In genomic region chr7:38660427-38661099, GRCh38 we compare ENCODE assay signal across 8 cellular contexts. TPM values are rescaled to one million over a fixed set of nuclear protein-coding genes. Genes with fewer than 3 reads are reported as not detected.
DNase-seq lines count a peak whose midpoint lies in the region; ATAC-seq, FAIRE-seq and TF ChIP-seq lines count a peak whose summit lies in the region.

No MANE protein-coding gene starts in this region.

- peak; percentile 80 for TF ChIP-seq CTCF in DND-41 (IDR thresholded peaks at IDR 0.05; ENCODE audit: borderline replicate concordance, extremely low read depth, low read length, poor library complexity, severe bottlenecking)

- H3K4me1 ChIP-seq in DND-41 (ENCODE audit: insufficient read depth, low read length): no peaks in the 10 kb centered on the region

- H3K9me3 ChIP-seq in DND-41 (ENCODE audit: insufficient read depth, low read length, severe bottlenecking): no peaks in the 10 kb centered on the region

- H3K4me2 ChIP-seq in DND-41 (ENCODE audit: insufficient read depth, low read length): no peak overlapping the region

- no peak overlapping the region for H3K4me3 ChIP-seq in DND-41 (ENCODE audit: low read depth in 1 of 2, low read length in 2 of 2)

- H3K27ac ChIP-seq in DND-41 (ENCODE audit: low read length): no peak overlapping the region

- H3K79me2 ChIP-seq in DND-41 (ENCODE audit: insufficient read depth, low read length): no peaks in the 10 kb centered on the region

- H2AFZ ChIP-seq in DND-41 (ENCODE audit: low read depth, low read length): no peak overlapping the region

- ATAC-seq in DND-41 (ENCODE audit: insufficient read depth, low read depth) (peak; percentile 74), GM19452 (IDR thresholded peaks at IDR 0.05; ENCODE audit: unreplicated experiment) (peak; percentile 70), GM21786 (IDR thresholded peaks at IDR 0.05; ENCODE audit: unreplicated experiment) (no peak)

- no peaks in the 10 kb centered on the region for H3K27me3 ChIP-seq in DND-41 (ENCODE audit: insufficient read depth, low read length, poor library complexity)

- no peaks in the 10 kb centered on the region; the same call in 1 of the 2 replicates for H4K20me1 ChIP-seq in DND-41 (ENCODE audit: insufficient read depth, low read length)

- no peak overlapping the region for H3K9ac ChIP-seq in DND-41 (ENCODE audit: low read depth, low read length)

- no peaks in the 10 kb centered on the region for H3K36me3 ChIP-seq in DND-41 (ENCODE audit: insufficient read depth, low read length)

- DNase-seq in DND-41 (peak; percentile 31), HuH-7 (ENCODE audit: low spot score) (peak; percentile 44), RCC 7860 (ENCODE audit: low spot score) (peak; percentile 49), dermis microvascular lymphatic vessel endothelial cell (ENCODE audit: low read depth in 2 of 2) (peak; percentile 3 to 39), myocyte (ENCODE audit: low read depth) (peak; percentile 41), 8988T (no peak)

- FAIRE-seq in RCC 7860 (lab: Jason Lieb, UNC): no peak

RNA-seq across cellular contexts. Expression of gene AMPH, which starts 29.4 kb away (rescaled TPM):
- total RNA-seq in dermis microvascular lymphatic vessel endothelial cell: 0.13 TPM in 1 of 2 replicates, not detected in the other
- total RNA-seq in myocyte: not detected in 2 replicates
- polyA plus RNA-seq in myocyte (2012): 0.03 TPM
